Comparison of ENCODE assay signal across 8 cellular contexts in the genomic region with DNA sequence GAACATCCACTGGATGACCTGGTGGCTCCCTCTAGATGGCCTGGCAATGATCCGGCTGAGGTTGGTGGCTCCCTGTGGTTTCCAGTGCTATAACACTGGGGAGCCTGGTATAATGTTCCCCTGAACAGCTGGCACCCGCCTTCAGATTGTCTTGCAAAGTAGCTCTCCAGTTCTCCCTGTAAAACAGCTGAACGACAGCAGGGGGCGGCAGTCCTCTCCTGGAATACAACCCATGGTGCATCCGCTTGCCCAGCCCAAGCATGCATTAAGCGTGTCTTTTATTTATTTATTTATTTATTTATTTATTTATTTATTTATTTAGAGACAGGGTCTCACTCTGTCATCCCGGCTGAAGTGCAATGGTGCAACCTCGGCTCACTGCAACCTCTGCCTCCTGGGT.
DNase-seq lines count a peak whose midpoint lies in the region; TF ChIP-seq lines count a peak whose summit lies in the region.

No MANE protein-coding gene starts in this region.

- no peak overlapping the region for H3K27ac Mint-ChIP-seq in neural progenitor cell

- H3K4me3 Mint-ChIP-seq in neural progenitor cell: no peak overlapping the region

- peaks cover 35% of the 10 kb centered on the region for H3K4me1 Mint-ChIP-seq in neural progenitor cell

- H3K9me3 ChIP-seq in neural progenitor cell (ENCODE audit: low read depth) (no peaks in the 10 kb centered on the region), prostate gland (no peaks in the 10 kb centered on the region)

- no peak overlapping the region for H3K9ac ChIP-seq in neural progenitor cell

- no peaks in the 10 kb centered on the region for H3K36me3 Mint-ChIP-seq in neural progenitor cell

- H3K27me3 ChIP-seq in neural progenitor cell (no peaks in the 10 kb centered on the region), prostate gland (replicated peaks; ENCODE audit: insufficient read depth) (no peaks in the 10 kb centered on the region)

- peaks cover 11% of the 10 kb centered on the region for H3K27me3 Mint-ChIP-seq in neural progenitor cell (ENCODE audit: insufficient read depth, low read depth)

- DNase-seq in NOMO-1 treated with DMSO at 0.1 percent for 48 hours (lab: John Stamatoyannopoulos, UW; ENCODE audit: unreplicated experiment): peak; percentile 3
- DNase-seq in NOMO-1 treated with dmso at 0.1 percent for 144 hours (lab: John Stamatoyannopoulos, UW; ENCODE audit: unreplicated experiment): no peak
- peak; percentile 50 for DNase-seq in Jurkat, Clone E6-1 (ENCODE audit: low read depth, low spot score)
- peak; percentile 14 for DNase-seq in amniotic epithelial cell (ENCODE audit: low read depth)
- peak; percentile 69 for DNase-seq in neural progenitor cell (ENCODE audit: low spot score)
- no peak for DNase-seq in NCI-H2227 treated with DMSO at 0.1 percent for 48 hours (lab: John Stamatoyannopoulos, UW)
- DNase-seq in C1 segment of cervical spinal cord (lab: John Stamatoyannopoulos, UW): no peak
- no peak for DNase-seq in prostate gland (ENCODE audit: low spot score)

- H3K27ac ChIP-seq in neural progenitor cell: no peak overlapping the region
- H3K27ac ChIP-seq in prostate gland: no peak overlapping the region

- no peak for TF ChIP-seq POLR2A in prostate gland (IDR thresholded peaks at IDR 0.05)

- WGBS in prostate gland: 52% methylated on average over 8 of the region's 8 CpGs

- H2AFZ ChIP-seq in neural progenitor cell (replicated peaks): no peak overlapping the region

- H3K36me3 ChIP-seq in neural progenitor cell (no peaks in the 10 kb centered on the region), prostate gland (no peaks in the 10 kb centered on the region)

- peak; percentile 61 for TF ChIP-seq CTCF in neural progenitor cell (IDR thresholded peaks at IDR 0.05)
- peak in 1 of 4 experiments; percentile 12 for TF ChIP-seq CTCF in prostate gland (IDR thresholded peaks at IDR 0.05)

- no peaks in the 10 kb centered on the region for H3F3A ChIP-seq in neural progenitor cell (ENCODE audit: low read depth)

- intact Hi-C loops in prostate gland (cut with DNase I): no loop called here

- no peaks in the 10 kb centered on the region for H3K79me2 ChIP-seq in neural progenitor cell (ENCODE audit: low read depth)

- no peaks in the 10 kb centered on the region for H3K9me3 Mint-ChIP-seq in neural progenitor cell

- H3K4me2 ChIP-seq in neural progenitor cell: no peak overlapping the region

- H3K4me1 ChIP-seq in neural progenitor cell: peaks cover 7% of the 10 kb centered on the region
- no peaks in the 10 kb centered on the region for H3K4me1 ChIP-seq in prostate gland (replicated peaks)

- H3K4me3 ChIP-seq in Jurkat, Clone E6-1 (ENCODE audit: low read length): no peak overlapping the region
- no peak overlapping the region for H3K4me3 ChIP-seq in neural progenitor cell
- no peak overlapping the region for H3K4me3 ChIP-seq in prostate gland

- no peaks in the 10 kb centered on the region for H4K20me1 ChIP-seq in neural progenitor cell (ENCODE audit: low read depth)

Comparison
In these comparisons a context has a peak if more than half of its experiments do, and no peak if none do; other contexts are left out.
1. DNase-seq: peak in NOMO-1 treated with DMSO at 0.1 percent for 48 hours (single experiment), Jurkat, Clone E6-1 (single experiment), amniotic epithelial cell (single experiment) and neural progenitor cell (single experiment); none in NOMO-1 treated with dmso at 0.1 percent for 144 hours (single experiment), NCI-H2227 treated with DMSO at 0.1 percent for 48 hours (single experiment), C1 segment of cervical spinal cord (0 of 14) and prostate gland (single experiment).